Comparison of ENCODE assay signal across 1 cellular context in the genomic region with DNA sequence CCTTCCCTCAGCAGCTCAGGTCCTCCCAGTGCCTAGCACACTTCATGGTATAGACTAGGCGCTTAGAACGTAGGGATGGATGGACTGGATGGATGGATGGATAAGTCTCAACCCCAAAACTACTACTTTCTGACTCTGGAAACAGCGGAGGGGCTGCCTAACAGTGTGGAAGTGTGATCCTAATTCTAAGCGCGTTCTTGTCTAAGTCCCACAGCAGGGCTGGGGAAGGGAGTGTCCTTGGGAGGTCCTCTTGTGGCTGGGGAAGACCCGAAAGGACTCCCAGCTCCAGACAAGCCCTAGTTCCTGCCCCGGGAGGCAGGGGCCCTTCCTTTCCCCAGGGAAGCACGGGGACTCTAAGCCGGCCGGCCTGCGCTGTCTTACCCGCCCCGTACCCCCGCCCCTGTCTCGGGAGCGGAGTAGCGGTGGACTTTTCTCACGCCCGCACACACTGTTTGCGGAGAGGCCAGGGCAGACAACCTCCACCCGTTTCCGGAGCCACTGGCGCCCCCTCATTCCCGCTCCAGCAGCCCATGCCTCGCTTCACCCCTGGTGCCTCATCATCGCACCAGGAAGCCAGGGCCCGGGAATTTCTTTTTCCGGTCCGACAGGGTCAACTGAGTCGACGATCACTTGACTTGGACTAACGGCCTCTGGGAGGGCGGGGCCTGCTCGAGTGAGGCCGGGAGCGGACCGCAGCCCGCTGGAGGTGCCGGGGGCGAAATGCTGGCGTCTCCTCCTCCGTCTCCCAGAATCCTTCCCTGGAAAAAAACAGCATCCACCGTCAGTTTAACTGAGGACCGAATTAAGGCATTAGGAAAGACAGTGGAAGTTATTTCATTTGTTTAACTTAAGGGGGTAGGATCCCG.
TF ChIP-seq lines count a peak whose summit lies in the region.

No MANE protein-coding gene starts in this region.

TF ChIP-seq in HEK293, 187 proteins besides CTCF, POLR2A, EP300 and RAD21 (continued from another document):
- TF ChIP-seq, protein P1, sequence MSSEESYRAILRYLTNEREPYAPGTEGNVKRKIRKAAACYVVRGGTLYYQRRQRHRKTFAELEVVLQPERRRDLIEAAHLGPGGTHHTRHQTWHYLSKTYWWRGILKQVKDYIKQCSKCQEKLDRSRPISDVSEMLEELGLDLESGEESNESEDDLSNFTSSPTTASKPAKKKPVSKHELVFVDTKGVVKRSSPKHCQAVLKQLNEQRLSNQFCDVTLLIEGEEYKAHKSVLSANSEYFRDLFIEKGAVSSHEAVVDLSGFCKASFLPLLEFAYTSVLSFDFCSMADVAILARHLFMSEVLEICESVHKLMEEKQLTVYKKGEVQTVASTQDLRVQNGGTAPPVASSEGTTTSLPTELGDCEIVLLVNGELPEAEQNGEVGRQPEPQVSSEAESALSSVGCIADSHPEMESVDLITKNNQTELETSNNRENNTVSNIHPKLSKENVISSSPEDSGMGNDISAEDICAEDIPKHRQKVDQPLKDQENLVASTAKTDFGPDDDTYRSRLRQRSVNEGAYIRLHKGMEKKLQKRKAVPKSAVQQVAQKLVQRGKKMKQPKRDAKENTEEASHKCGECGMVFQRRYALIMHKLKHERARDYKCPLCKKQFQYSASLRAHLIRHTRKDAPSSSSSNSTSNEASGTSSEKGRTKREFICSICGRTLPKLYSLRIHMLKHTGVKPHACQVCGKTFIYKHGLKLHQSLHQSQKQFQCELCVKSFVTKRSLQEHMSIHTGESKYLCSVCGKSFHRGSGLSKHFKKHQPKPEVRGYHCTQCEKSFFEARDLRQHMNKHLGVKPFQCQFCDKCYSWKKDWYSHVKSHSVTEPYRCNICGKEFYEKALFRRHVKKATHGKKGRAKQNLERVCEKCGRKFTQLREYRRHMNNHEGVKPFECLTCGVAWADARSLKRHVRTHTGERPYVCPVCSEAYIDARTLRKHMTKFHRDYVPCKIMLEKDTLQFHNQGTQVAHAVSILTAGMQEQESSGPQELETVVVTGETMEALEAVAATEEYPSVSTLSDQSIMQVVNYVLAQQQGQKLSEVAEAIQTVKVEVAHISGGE (tag by site-specific recombination; conservative IDR thresholded peaks at IDR 0.05; ENCODE audit: low read depth), result peak; percentile 77
- no peak for TF ChIP-seq ZNF768 (tag by site-specific recombination; IDR thresholded peaks at IDR 0.05)
- no peak for TF ChIP-seq ZNF239 (tag by site-specific recombination; IDR thresholded peaks at IDR 0.05)
- peak; percentile 73 for TF ChIP-seq ZFHX2 (tag by site-specific recombination; conservative IDR thresholded peaks at IDR 0.05)
- TF ChIP-seq SP3 (tag by site-specific recombination; IDR thresholded peaks at IDR 0.05), result peak; percentile 47
